Comparison of ENCODE assay signal across 1 cellular context in genomic region chr16:65769055-65769465, GRCh38.
TF ChIP-seq lines count a peak whose summit lies in the region.

No MANE protein-coding gene starts in this region.

TF ChIP-seq in K562, 482 proteins besides CTCF, POLR2A, EP300 and RAD21 (continued from another document and continues in another):
- TF ChIP-seq PATZ1 (CRISPR knock-in tag; IDR thresholded peaks at IDR 0.05; ENCODE audit: borderline replicate concordance) (peak; percentile 98), GATA2 (CRISPR knock-in tag; IDR thresholded peaks at IDR 0.05) (peak; percentile 94), NFRKB (IDR thresholded peaks at IDR 0.05; ENCODE audit: low read depth) (0 out of 2 replicates have a peak, but pooled peaks have one; percentile 46), LEF1 (IDR thresholded peaks at IDR 0.05) (peak; percentile 75; the same call in 1 of the 2 replicates), RFX7 (CRISPR knock-in tag; IDR thresholded peaks at IDR 0.05) (peak; percentile 98), TEAD1 (CRISPR knock-in tag; IDR thresholded peaks at IDR 0.05) (peak; percentile 5 to 100; a peak in 2 of 4 replicates), ZFX (CRISPR knock-in tag; IDR thresholded peaks at IDR 0.05) (no peak), CEBPB (tag; IDR thresholded peaks at IDR 0.05) (peak; percentile 98), STAT5A (IDR thresholded peaks at IDR 0.05; ENCODE audit: borderline replicate concordance, low read length) (peak; percentile 74), ZNF395 (CRISPR knock-in tag; IDR thresholded peaks at IDR 0.05) (peak; percentile 99), HMG20A (CRISPR knock-in tag; conservative IDR thresholded peaks at IDR 0.05) (peak; percentile 100), GABPA (tag; conservative IDR thresholded peaks at IDR 0.05; ENCODE audit: low read depth) (peak; percentile 64; the same call in 1 of the 2 replicates), ZNF24 (IDR thresholded peaks at IDR 0.05) (peak; percentile 69; the same call in 1 of the 2 replicates), SP2 (IDR thresholded peaks at IDR 0.05; ENCODE audit: extremely low read depth, low read depth, low read length, poor library complexity, severe bottlenecking) (no peak), ZNF444 (CRISPR knock-in tag; IDR thresholded peaks at IDR 0.05) (peak; percentile 98), SRF (CRISPR knock-in tag; IDR thresholded peaks at IDR 0.05) (peak in 1 of 2 experiments; percentile 96; a peak in 2 of 4 replicates), ATF4 (CRISPR knock-in tag; IDR thresholded peaks at IDR 0.05) (peak; percentile 100), FOXA3 (CRISPR knock-in tag; conservative IDR thresholded peaks at IDR 0.05 in 1 of 2, IDR thresholded peaks at IDR 0.05 in 1 of 2) (peak in 1 of 2 experiments; percentile 94; a peak in 2 of 4 replicates), GTF2A2 (tag; IDR thresholded peaks at IDR 0.05) (peak; percentile 98), ZFP30 (CRISPR knock-in tag; IDR thresholded peaks at IDR 0.05; ENCODE audit: borderline replicate concordance) (peak; percentile 91), MEIS2 (IDR thresholded peaks at IDR 0.05; ENCODE audit: partially characterized antibody) (peak; percentile 42), CAMTA2 (CRISPR knock-in tag; conservative IDR thresholded peaks at IDR 0.05) (peak; percentile 99), FOSL1 (tag; conservative IDR thresholded peaks at IDR 0.05) (peak; percentile 87), STAT5B (CRISPR knock-in tag; IDR thresholded peaks at IDR 0.05) (peak; percentile 99), EP400 (IDR thresholded peaks at IDR 0.05) (peak; percentile 45; the same call in 1 of the 2 replicates), IRF2 (CRISPR knock-in tag; IDR thresholded peaks at IDR 0.05) (no peak), BRCA1 (IDR thresholded peaks at IDR 0.05) (no peak), BRCA1 (CRISPR knock-in tag; IDR thresholded peaks at IDR 0.05) (no peak), ZFP36 (IDR thresholded peaks at IDR 0.05; ENCODE audit: low read depth, low read length, partially characterized antibody) (peak; percentile 96), THRAP3 (IDR thresholded peaks at IDR 0.05; ENCODE audit: borderline replicate concordance) (no peak), MAFG (tag; conservative IDR thresholded peaks at IDR 0.05) (peak; percentile 83), CREB3 (tag; conservative IDR thresholded peaks at IDR 0.05; ENCODE audit: low read depth) (peak; percentile 100), ATF3 (IDR thresholded peaks at IDR 0.05) (no peak; the same call in 1 of the 2 replicates), ATF3 (CRISPR knock-in tag; conservative IDR thresholded peaks at IDR 0.05) (no peak), TBP (optimal IDR thresholded peaks at IDR 0.05; ENCODE audit: low read depth, low read length) (no peak), FOXK2 (conservative IDR thresholded peaks at IDR 0.05 in 1 of 2, IDR thresholded peaks at IDR 0.05 in 1 of 2; ENCODE audit: low read depth in 2 of 2) (0 out of 4 replicates have a peak, but pooled peaks of 1 of the 2 experiments have one; percentile 35), ETS2 (tag; IDR thresholded peaks at IDR 0.05; ENCODE audit: borderline replicate concordance, poor library complexity, severe bottlenecking) (peak; percentile 99), ZNF592 (IDR thresholded peaks at IDR 0.05) (peak; percentile 100), ZNF280A (IDR thresholded peaks at IDR 0.05; ENCODE audit: low read depth, partially characterized antibody) (peak; percentile 67), PHTF2 (CRISPR knock-in tag; IDR thresholded peaks at IDR 0.05) (peak; percentile 100), ZNF134 (CRISPR knock-in tag; conservative IDR thresholded peaks at IDR 0.05) (peak; percentile 96), POLR2H (tag; IDR thresholded peaks at IDR 0.05; ENCODE audit: low read depth) (peak; percentile 90), ARHGAP35 (IDR thresholded peaks at IDR 0.05; ENCODE audit: partially characterized antibody) (no peak), COPS2 (conservative IDR thresholded peaks at IDR 0.05) (no peak), ZFPM2 (CRISPR knock-in tag; IDR thresholded peaks at IDR 0.05) (peak; percentile 99), TAF7 (tag; IDR thresholded peaks at IDR 0.05) (peak; percentile 92), ZNF212 (CRISPR knock-in tag; IDR thresholded peaks at IDR 0.05) (peak; percentile 100), BRF1 (IDR thresholded peaks at IDR 0.05; ENCODE audit: borderline replicate concordance, extremely low read depth, insufficient read length) (no peak)
- TF ChIP-seq, protein P1, sequence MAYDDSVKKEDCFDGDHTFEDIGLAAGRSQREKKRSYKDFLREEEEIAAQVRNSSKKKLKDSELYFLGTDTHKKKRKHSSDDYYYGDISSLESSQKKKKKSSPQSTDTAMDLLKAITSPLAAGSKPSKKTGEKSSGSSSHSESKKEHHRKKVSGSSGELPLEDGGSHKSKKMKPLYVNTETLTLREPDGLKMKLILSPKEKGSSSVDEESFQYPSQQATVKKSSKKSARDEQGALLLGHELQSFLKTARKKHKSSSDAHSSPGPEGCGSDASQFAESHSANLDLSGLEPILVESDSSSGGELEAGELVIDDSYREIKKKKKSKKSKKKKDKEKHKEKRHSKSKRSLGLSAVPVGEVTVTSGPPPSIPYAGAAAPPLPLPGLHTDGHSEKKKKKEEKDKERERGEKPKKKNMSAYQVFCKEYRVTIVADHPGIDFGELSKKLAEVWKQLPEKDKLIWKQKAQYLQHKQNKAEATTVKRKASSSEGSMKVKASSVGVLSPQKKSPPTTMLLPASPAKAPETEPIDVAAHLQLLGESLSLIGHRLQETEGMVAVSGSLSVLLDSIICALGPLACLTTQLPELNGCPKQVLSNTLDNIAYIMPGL (CRISPR knock-in tag; IDR thresholded peaks at IDR 0.05): no peak
- TF ChIP-seq, protein P2, sequence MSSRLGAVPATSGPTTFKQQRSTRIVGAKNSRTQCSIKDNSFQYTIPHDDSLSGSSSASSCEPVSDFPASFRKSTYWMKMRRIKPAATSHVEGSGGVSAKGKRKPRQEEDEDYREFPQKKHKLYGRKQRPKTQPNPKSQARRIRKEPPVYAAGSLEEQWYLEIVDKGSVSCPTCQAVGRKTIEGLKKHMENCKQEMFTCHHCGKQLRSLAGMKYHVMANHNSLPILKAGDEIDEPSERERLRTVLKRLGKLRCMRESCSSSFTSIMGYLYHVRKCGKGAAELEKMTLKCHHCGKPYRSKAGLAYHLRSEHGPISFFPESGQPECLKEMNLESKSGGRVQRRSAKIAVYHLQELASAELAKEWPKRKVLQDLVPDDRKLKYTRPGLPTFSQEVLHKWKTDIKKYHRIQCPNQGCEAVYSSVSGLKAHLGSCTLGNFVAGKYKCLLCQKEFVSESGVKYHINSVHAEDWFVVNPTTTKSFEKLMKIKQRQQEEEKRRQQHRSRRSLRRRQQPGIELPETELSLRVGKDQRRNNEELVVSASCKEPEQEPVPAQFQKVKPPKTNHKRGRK (tag; IDR thresholded peaks at IDR 0.05): no peak
- TF ChIP-seq, protein P3, sequence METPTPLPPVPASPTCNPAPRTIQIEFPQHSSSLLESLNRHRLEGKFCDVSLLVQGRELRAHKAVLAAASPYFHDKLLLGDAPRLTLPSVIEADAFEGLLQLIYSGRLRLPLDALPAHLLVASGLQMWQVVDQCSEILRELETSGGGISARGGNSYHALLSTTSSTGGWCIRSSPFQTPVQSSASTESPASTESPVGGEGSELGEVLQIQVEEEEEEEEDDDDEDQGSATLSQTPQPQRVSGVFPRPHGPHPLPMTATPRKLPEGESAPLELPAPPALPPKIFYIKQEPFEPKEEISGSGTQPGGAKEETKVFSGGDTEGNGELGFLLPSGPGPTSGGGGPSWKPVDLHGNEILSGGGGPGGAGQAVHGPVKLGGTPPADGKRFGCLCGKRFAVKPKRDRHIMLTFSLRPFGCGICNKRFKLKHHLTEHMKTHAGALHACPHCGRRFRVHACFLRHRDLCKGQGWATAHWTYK (CRISPR knock-in tag; IDR thresholded peaks at IDR 0.05): peak; percentile 100
